1 cellular context compared by ENCODE assay signal in the genomic region with DNA sequence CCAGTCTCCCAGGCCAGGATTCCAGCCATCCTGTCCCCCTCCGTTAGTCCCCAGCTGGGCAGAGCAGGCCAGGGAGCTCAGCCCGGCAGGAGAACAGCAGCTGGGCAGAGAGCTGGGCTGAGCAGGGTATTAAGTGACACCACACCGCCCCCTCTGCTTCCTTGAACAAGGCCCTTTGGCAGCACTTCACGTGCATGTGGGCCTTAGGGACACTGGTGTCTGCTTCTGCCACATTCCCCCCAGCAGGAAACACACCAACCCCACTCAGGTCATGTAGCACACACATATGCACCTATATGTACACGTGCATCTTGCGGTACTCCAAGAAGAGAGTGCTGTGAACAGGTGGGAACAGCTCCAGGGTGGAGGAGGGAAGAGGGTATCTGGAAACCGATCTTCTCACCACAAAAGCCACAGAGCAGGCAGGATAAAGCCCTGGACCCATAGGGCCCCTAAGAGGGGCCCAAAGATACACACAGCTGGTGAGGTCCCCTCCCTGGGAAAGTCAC.
TF ChIP-seq lines count a peak whose summit lies in the region.

No MANE protein-coding gene starts in this region.

TF ChIP-seq in HEK293, 187 proteins besides CTCF, POLR2A, EP300 and RAD21 (continued from another document):
- no peak for TF ChIP-seq ZNF184 (tag by site-specific recombination; IDR thresholded peaks at IDR 0.05)
- no peak for TF ChIP-seq MYNN (tag by site-specific recombination; IDR thresholded peaks at IDR 0.05; ENCODE audit: borderline replicate concordance)
- no peak for TF ChIP-seq ELK4 (IDR thresholded peaks at IDR 0.05; ENCODE audit: borderline replicate concordance, low read depth, low read length)
- no peak for TF ChIP-seq ZNF837 (tag by site-specific recombination; IDR thresholded peaks at IDR 0.05)
- no peak for TF ChIP-seq ZNF202 (tag by site-specific recombination; IDR thresholded peaks at IDR 0.05; ENCODE audit: borderline replicate concordance)
- TF ChIP-seq, protein P1, sequence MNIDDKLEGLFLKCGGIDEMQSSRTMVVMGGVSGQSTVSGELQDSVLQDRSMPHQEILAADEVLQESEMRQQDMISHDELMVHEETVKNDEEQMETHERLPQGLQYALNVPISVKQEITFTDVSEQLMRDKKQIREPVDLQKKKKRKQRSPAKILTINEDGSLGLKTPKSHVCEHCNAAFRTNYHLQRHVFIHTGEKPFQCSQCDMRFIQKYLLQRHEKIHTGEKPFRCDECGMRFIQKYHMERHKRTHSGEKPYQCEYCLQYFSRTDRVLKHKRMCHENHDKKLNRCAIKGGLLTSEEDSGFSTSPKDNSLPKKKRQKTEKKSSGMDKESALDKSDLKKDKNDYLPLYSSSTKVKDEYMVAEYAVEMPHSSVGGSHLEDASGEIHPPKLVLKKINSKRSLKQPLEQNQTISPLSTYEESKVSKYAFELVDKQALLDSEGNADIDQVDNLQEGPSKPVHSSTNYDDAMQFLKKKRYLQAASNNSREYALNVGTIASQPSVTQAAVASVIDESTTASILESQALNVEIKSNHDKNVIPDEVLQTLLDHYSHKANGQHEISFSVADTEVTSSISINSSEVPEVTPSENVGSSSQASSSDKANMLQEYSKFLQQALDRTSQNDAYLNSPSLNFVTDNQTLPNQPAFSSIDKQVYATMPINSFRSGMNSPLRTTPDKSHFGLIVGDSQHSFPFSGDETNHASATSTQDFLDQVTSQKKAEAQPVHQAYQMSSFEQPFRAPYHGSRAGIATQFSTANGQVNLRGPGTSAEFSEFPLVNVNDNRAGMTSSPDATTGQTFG (tag by site-specific recombination; IDR thresholded peaks at IDR 0.05; ENCODE audit: borderline replicate concordance), result no peak
- no peak for TF ChIP-seq ZNF114 (tag by site-specific recombination; IDR thresholded peaks at IDR 0.05)
- TF ChIP-seq ZBTB48 (tag by site-specific recombination; IDR thresholded peaks at IDR 0.05), result peak; percentile 93
- no peak for TF ChIP-seq ZNF221 (tag by site-specific recombination; IDR thresholded peaks at IDR 0.05; ENCODE audit: borderline replicate concordance)
- no peak for TF ChIP-seq ZNF561 (tag by site-specific recombination; IDR thresholded peaks at IDR 0.05; ENCODE audit: borderline replicate concordance)
- no peak for TF ChIP-seq GFI1B (tag by site-specific recombination; IDR thresholded peaks at IDR 0.05)
- TF ChIP-seq ZNF157 (tag by site-specific recombination; IDR thresholded peaks at IDR 0.05), result no peak
- TF ChIP-seq ZNF19 (tag by site-specific recombination; IDR thresholded peaks at IDR 0.05; ENCODE audit: low read depth), result no peak
- TF ChIP-seq ZNF600 (tag by site-specific recombination; IDR thresholded peaks at IDR 0.05), result peak; percentile 84
- TF ChIP-seq ZNF350 (tag by site-specific recombination; IDR thresholded peaks at IDR 0.05), result no peak
- no peak for TF ChIP-seq ZNF510 (tag by site-specific recombination; IDR thresholded peaks at IDR 0.05; ENCODE audit: insufficient replicate concordance)
- no peak for TF ChIP-seq ZNF138 (tag by site-specific recombination; IDR thresholded peaks at IDR 0.05; ENCODE audit: borderline replicate concordance)
- no peak for TF ChIP-seq ZBTB26 (tag by site-specific recombination; optimal IDR thresholded peaks at IDR 0.05)
- TF ChIP-seq ZNF558 (tag by site-specific recombination; IDR thresholded peaks at IDR 0.05), result no peak
- TF ChIP-seq ZNF132 (tag by site-specific recombination; IDR thresholded peaks at IDR 0.05; ENCODE audit: borderline replicate concordance), result no peak
- TF ChIP-seq ZNF530 (tag by site-specific recombination; IDR thresholded peaks at IDR 0.05; ENCODE audit: low read depth), result no peak
- TF ChIP-seq, protein P2, sequence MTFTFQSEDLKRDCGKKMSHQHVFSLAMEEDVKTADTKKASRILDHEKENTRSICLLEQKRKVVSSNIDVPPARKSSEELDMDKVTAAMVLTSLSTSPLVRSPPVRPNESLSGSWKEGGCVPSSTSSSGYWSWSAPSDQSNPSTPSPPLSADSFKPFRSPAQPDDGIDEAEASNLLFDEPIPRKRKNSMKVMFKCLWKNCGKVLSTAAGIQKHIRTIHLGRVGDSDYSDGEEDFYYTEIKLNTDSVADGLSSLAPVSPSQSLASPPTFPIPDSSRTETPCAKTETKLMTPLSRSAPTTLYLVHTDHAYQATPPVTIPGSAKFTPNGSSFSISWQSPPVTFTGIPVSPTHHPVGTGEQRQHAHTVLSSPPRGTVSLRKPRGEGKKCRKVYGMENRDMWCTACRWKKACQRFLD (tag by site-specific recombination; IDR thresholded peaks at IDR 0.05), result no peak
- TF ChIP-seq ZNF514 (tag by site-specific recombination; IDR thresholded peaks at IDR 0.05), result no peak
TF ChIP-seq in HEK293: peak in this region for 24.
